1 cellular context compared by ENCODE assay signal in genomic region chr1:115139381-115139780, GRCh38.
TF ChIP-seq lines count a peak whose summit lies in the region.

No MANE protein-coding gene starts in this region.

TF ChIP-seq in K562, 482 proteins besides CTCF, POLR2A, EP300 and RAD21 (continued from another document):
- TF ChIP-seq NUFIP1 (IDR thresholded peaks at IDR 0.05; ENCODE audit: partially characterized antibody) (no peak), KDM5B (IDR thresholded peaks at IDR 0.05; ENCODE audit: insufficient replicate concordance, low read depth, low read length) (no peak), SMAD2 (IDR thresholded peaks at IDR 0.05; ENCODE audit: low read depth, low read length) (no peak), ZNF431 (CRISPR knock-in tag; IDR thresholded peaks at IDR 0.05) (no peak), ZNF232 (CRISPR knock-in tag; IDR thresholded peaks at IDR 0.05) (no peak), SMARCE1 (IDR thresholded peaks at IDR 0.05) (no peak)
- TF ChIP-seq, protein P1, sequence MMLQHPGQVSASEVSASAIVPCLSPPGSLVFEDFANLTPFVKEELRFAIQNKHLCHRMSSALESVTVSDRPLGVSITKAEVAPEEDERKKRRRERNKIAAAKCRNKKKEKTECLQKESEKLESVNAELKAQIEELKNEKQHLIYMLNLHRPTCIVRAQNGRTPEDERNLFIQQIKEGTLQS (IDR thresholded peaks at IDR 0.05) = no peak
- TF ChIP-seq, protein P1 (CRISPR knock-in tag; conservative IDR thresholded peaks at IDR 0.05) = no peak
